In the genomic region with DNA sequence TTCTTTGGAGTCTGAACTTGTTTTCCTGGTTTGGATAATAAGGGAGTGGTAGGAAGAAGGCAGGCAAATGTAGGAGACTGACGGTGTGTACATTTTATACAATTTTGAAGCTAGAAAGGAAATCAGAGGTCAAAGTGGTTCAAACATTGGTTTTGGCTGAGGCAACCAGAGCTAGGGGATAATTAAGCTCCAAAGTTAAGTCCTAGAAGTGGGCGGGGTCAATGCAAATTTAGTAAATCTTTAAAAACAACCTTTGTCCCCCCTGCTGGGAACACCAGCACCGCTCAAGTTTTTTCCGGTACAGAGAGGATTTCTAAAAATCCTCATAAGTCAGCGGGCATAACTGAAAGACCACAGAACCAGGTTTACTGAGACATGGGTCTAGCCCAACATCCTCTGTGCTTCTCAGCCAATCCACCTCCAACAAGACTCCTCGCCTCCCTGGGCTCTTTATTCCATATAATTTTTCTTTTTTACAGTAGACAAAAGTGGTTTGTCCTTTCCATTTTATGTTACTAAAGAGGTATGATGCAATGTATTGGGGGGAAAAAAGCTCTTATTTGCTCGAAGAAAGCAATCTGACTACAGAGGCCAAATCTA, we compare ENCODE assay signal across 8 cellular contexts. TPM values are rescaled to one million over a fixed set of nuclear protein-coding genes. Genes with fewer than 3 reads are reported as not detected.
DNase-seq lines count a peak whose midpoint lies in the region; ATAC-seq and TF ChIP-seq lines count a peak whose summit lies in the region.

No MANE protein-coding gene starts in this region.

- peak overlapping the region; percentile 94 for H3K27ac Mint-ChIP-seq in activated CD8-positive, alpha-beta T cell treated with anti-CD3 and anti-CD28 coated beads for 36 hours
- peak overlapping the region; percentile 76 for H3K27ac Mint-ChIP-seq in progenitor cell of endocrine pancreas

- H3K27me3 Mint-ChIP-seq in activated CD8-positive, alpha-beta T cell treated with anti-CD3 and anti-CD28 coated beads for 36 hours, result no peaks in the 10 kb centered on the region
- no peaks in the 10 kb centered on the region for H3K27me3 Mint-ChIP-seq in progenitor cell of endocrine pancreas

- H3K27me3 ChIP-seq in GM06990 (replicated peaks; ENCODE audit: control insufficient read depth, insufficient read depth, low read length) (no peaks in the 10 kb centered on the region), foreskin keratinocyte (no peaks in the 10 kb centered on the region)

- CTCF ChIA-PET in activated CD8-positive, alpha-beta T cell treated with anti-CD3 and anti-CD28 coated beads for 36 hours (lab: Charles Lee), result interaction anchor here (1.0 to 1.2 kb wide), 3 partner anchors 9 to 154 kb away, joined by 3 read pairs; no protein-coding TSS in a partner anchor
- CTCF ChIA-PET in HEK293T (lab: Yijun Ruan, JAX), result interaction anchor here (0.8 kb wide), 1 partner anchor 113 kb away, joined by 3 read pairs; no protein-coding TSS in a partner anchor

- intact Hi-C loops in activated CD8-positive, alpha-beta T cell treated with anti-CD3 and anti-CD28 coated beads for 36 hours (cut with micrococcal nuclease), result no loop called here
- intact Hi-C loops in posterior cingulate gyrus (cut with DNase I), result no loop called here

- no peaks in the 10 kb centered on the region for H3K4me1 ChIP-seq in foreskin keratinocyte

- H3K4me3 ChIP-seq in GM06990 (replicated peaks; ENCODE audit: low read depth, low read length), result peak overlapping the region; percentile 88
- H3K4me3 ChIP-seq in Jurkat, Clone E6-1 (ENCODE audit: low read length), result peak overlapping the region; percentile 52

- H3K4me3 Mint-ChIP-seq in activated CD8-positive, alpha-beta T cell treated with anti-CD3 and anti-CD28 coated beads for 36 hours, result peak overlapping the region; percentile 96
- H3K4me3 Mint-ChIP-seq in progenitor cell of endocrine pancreas (ENCODE audit: low read depth), result peak overlapping the region; percentile 92

- no peak for ATAC-seq in activated CD8-positive, alpha-beta T cell treated with anti-CD3 and anti-CD28 coated beads for 36 hours
- no peak for ATAC-seq in foreskin keratinocyte

- no peaks in the 10 kb centered on the region for H3K36me3 ChIP-seq in GM06990 (ENCODE audit: control insufficient read depth, insufficient read depth, low read length)

- H3K9me3 Mint-ChIP-seq in activated CD8-positive, alpha-beta T cell treated with anti-CD3 and anti-CD28 coated beads for 36 hours, result no peaks in the 10 kb centered on the region
- no peaks in the 10 kb centered on the region for H3K9me3 Mint-ChIP-seq in progenitor cell of endocrine pancreas (ENCODE audit: low read depth)

- TF ChIP-seq CTCF in GM06990 (IDR thresholded peaks at IDR 0.05; ENCODE audit: insufficient read depth, low read length, poor library complexity, severe bottlenecking) (peak; percentile 1), foreskin keratinocyte (conservative IDR thresholded peaks at IDR 0.05) (no peak), progenitor cell of endocrine pancreas (IDR thresholded peaks at IDR 0.05; ENCODE audit: unreplicated experiment) (no peak)
- no peak for TF ChIP-seq CTCF in activated CD8-positive, alpha-beta T cell treated with anti-CD3 and anti-CD28 coated beads for 36 hours (IDR thresholded peaks at IDR 0.05)

- peak overlapping the region; percentile 84 for H3K27ac ChIP-seq in foreskin keratinocyte

- DNase-seq in GM06990 (ENCODE audit: extremely low read depth, insufficient read length) (no peak), foreskin keratinocyte (peak; percentile 10 to 20), progenitor cell of endocrine pancreas (ENCODE audit: low spot score, unreplicated experiment) (no peak), posterior cingulate gyrus (no peak), HEK293T (ENCODE audit: extremely low spot score) (no peak), HPDE6-E6E7 (ENCODE audit: extremely low spot score) (no peak)
- DNase-seq in Jurkat, Clone E6-1 (ENCODE audit: low read depth, low spot score), result peak; percentile 49
- peak; percentile 55 for DNase-seq in activated CD8-positive, alpha-beta T cell treated with anti-CD3 and anti-CD28 coated beads for 36 hours

- peaks cover 56% of the 10 kb centered on the region for H3K4me1 Mint-ChIP-seq in activated CD8-positive, alpha-beta T cell treated with anti-CD3 and anti-CD28 coated beads for 36 hours (ENCODE audit: low read depth)
- peaks cover 25% of the 10 kb centered on the region for H3K4me1 Mint-ChIP-seq in progenitor cell of endocrine pancreas (ENCODE audit: low read depth)

- POLR2A ChIA-PET in activated CD8-positive, alpha-beta T cell treated with anti-CD3 and anti-CD28 coated beads for 36 hours (lab: Charles Lee), result interaction anchor here (0.8 to 1.1 kb wide), 3 partner anchors 8 to 122 kb away, joined by 4 read pairs; no protein-coding TSS in a partner anchor
- POLR2A ChIA-PET in HEK293T (lab: Yijun Ruan, JAX), result no interaction called here

- peaks cover 44% of the 10 kb centered on the region for H3K36me3 Mint-ChIP-seq in activated CD8-positive, alpha-beta T cell treated with anti-CD3 and anti-CD28 coated beads for 36 hours (ENCODE audit: low read depth)
- no peaks in the 10 kb centered on the region for H3K36me3 Mint-ChIP-seq in progenitor cell of endocrine pancreas (ENCODE audit: insufficient read depth)

TF ChIP-seq in HEK293T, 16 proteins besides CTCF, POLR2A, EP300 and RAD21:
- TF ChIP-seq LEF1 (IDR thresholded peaks at IDR 0.05; ENCODE audit: borderline replicate concordance) (no peak), NFRKB (IDR thresholded peaks at IDR 0.05) (no peak), L3MBTL2 (conservative IDR thresholded peaks at IDR 0.05) (no peak), FOXK2 (IDR thresholded peaks at IDR 0.05) (no peak), TARDBP (IDR thresholded peaks at IDR 0.05) (no peak)
- TF ChIP-seq, protein P1, sequence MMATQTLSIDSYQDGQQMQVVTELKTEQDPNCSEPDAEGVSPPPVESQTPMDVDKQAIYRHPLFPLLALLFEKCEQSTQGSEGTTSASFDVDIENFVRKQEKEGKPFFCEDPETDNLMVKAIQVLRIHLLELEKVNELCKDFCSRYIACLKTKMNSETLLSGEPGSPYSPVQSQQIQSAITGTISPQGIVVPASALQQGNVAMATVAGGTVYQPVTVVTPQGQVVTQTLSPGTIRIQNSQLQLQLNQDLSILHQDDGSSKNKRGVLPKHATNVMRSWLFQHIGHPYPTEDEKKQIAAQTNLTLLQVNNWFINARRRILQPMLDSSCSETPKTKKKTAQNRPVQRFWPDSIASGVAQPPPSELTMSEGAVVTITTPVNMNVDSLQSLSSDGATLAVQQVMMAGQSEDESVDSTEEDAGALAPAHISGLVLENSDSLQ (IDR thresholded peaks at IDR 0.05), result no peak
TF ChIP-seq in HEK293T: peak in this region for 0.

RNA-seq across cellular contexts. Expression of a gene that starts 1.7 kb away (rescaled TPM):
- polyA plus RNA-seq in Jurkat, Clone E6-1 (2012; ENCODE audit: insufficient read depth, insufficient read length), result 101 TPM
- total RNA-seq in activated CD8-positive, alpha-beta T cell treated with anti-CD3 and anti-CD28 coated beads for 36 hours, result 100 to 1,000 TPM in 1 of 2 experiments, 10 to 100 TPM in 1; 94.2 to 101 TPM
- total RNA-seq in foreskin keratinocyte (98.1 and 120 TPM in 2 replicates), progenitor cell of endocrine pancreas (69.5 and 72.4 TPM in 2 replicates)
- polyA plus RNA-seq in foreskin keratinocyte, result 42.4 and 61.8 TPM in 2 replicates

RNA-seq across cellular contexts. Expression of a gene that starts 2.0 kb away (rescaled TPM):
- 21.9 TPM for polyA plus RNA-seq in Jurkat, Clone E6-1 (2012; ENCODE audit: insufficient read depth, insufficient read length)
- 10 to 100 TPM; 32.3 to 33.1 TPM for total RNA-seq in activated CD8-positive, alpha-beta T cell treated with anti-CD3 and anti-CD28 coated beads for 36 hours
- total RNA-seq in foreskin keratinocyte (22.1 and 23.9 TPM in 2 replicates), progenitor cell of endocrine pancreas (18.9 and 19.2 TPM in 2 replicates)
- 7.0 and 9.3 TPM in 2 replicates for polyA plus RNA-seq in foreskin keratinocyte

Comparison
In these comparisons a context has a peak if more than half of its experiments do, and no peak if none do; other contexts are left out.
1. DNase-seq: peak in Jurkat, Clone E6-1 (single experiment), activated CD8-positive, alpha-beta T cell treated with anti-CD3 and anti-CD28 coated beads for 36 hours (single experiment) and foreskin keratinocyte (2 of 2); none in GM06990 (single experiment), progenitor cell of endocrine pancreas (single experiment), posterior cingulate gyrus (0 of 10), HEK293T (single experiment) and HPDE6-E6E7 (single experiment).